ENCODE assay signal across 2 cellular contexts in genomic region chr16:70649300-70649699, GRCh38.
TF ChIP-seq lines count a peak whose summit lies in the region.

No MANE protein-coding gene starts in this region.

TF ChIP-seq in K562, 482 proteins besides CTCF, POLR2A, EP300 and RAD21:
- TF ChIP-seq LEF1 (IDR thresholded peaks at IDR 0.05) (no peak), RFX1 (IDR thresholded peaks at IDR 0.05) (peak; percentile 77)

TF ChIP-seq in HepG2, 621 proteins besides CTCF, POLR2A, EP300 and RAD21:
- TF ChIP-seq RXRB (CRISPR knock-in tag; IDR thresholded peaks at IDR 0.05; ENCODE audit: borderline replicate concordance) (no peak), ZNF570 (CRISPR knock-in tag; IDR thresholded peaks at IDR 0.05; ENCODE audit: borderline replicate concordance) (no peak), ATRX (CRISPR knock-in tag; IDR thresholded peaks at IDR 0.05; ENCODE audit: borderline replicate concordance) (no peak), NR3C1 (CRISPR knock-in tag; IDR thresholded peaks at IDR 0.05) (no peak), ZSCAN9 (CRISPR knock-in tag; IDR thresholded peaks at IDR 0.05; ENCODE audit: borderline replicate concordance) (no peak), RFX1 (IDR thresholded peaks at IDR 0.05) (peak; percentile 55), HMGA1 (CRISPR knock-in tag; conservative IDR thresholded peaks at IDR 0.05) (no peak), ZBTB44 (CRISPR knock-in tag; IDR thresholded peaks at IDR 0.05) (no peak), HNF4G (IDR thresholded peaks at IDR 0.05; ENCODE audit: borderline replicate concordance, low read depth, low read length) (no peak), HNF4G (CRISPR knock-in tag; IDR thresholded peaks at IDR 0.05; ENCODE audit: borderline replicate concordance, low read depth) (no peak), RFX3 (CRISPR knock-in tag; IDR thresholded peaks at IDR 0.05) (peak; percentile 55; the same call in 1 of the 2 replicates), SAFB2 (CRISPR knock-in tag; IDR thresholded peaks at IDR 0.05; ENCODE audit: borderline replicate concordance, low read depth) (no peak), ETV5 (CRISPR knock-in tag; IDR thresholded peaks at IDR 0.05; ENCODE audit: borderline replicate concordance) (no peak), ZBTB8A (CRISPR knock-in tag; IDR thresholded peaks at IDR 0.05; ENCODE audit: borderline replicate concordance, low read depth) (no peak), REPIN1 (CRISPR knock-in tag; IDR thresholded peaks at IDR 0.05; ENCODE audit: borderline replicate concordance, low read depth) (no peak), TCF12 (IDR thresholded peaks at IDR 0.05) (no peak), TCF12 (CRISPR knock-in tag; IDR thresholded peaks at IDR 0.05) (no peak)
- TF ChIP-seq, protein P1, sequence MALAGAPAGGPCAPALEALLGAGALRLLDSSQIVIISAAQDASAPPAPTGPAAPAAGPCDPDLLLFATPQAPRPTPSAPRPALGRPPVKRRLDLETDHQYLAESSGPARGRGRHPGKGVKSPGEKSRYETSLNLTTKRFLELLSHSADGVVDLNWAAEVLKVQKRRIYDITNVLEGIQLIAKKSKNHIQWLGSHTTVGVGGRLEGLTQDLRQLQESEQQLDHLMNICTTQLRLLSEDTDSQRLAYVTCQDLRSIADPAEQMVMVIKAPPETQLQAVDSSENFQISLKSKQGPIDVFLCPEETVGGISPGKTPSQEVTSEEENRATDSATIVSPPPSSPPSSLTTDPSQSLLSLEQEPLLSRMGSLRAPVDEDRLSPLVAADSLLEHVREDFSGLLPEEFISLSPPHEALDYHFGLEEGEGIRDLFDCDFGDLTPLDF (CRISPR knock-in tag; IDR thresholded peaks at IDR 0.05): no peak
